ENCODE assay signal across 8 cellular contexts in genomic region chr2:18987592-18988073, GRCh38.
DNase-seq lines count a peak whose midpoint lies in the region; ATAC-seq and TF ChIP-seq lines count a peak whose summit lies in the region.

No MANE protein-coding gene starts in this region.

- TF ChIP-seq EP300 in esophagus muscularis mucosa (IDR thresholded peaks at IDR 0.05): no peak

- no peaks in the 10 kb centered on the region for H3K9me3 Mint-ChIP-seq in osteocyte (ENCODE audit: unreplicated experiment)

- peak overlapping the region; percentile 11 to 42 (median 36) for H3K27ac ChIP-seq in esophagus muscularis mucosa (replicated peaks in 1 of 4)

- H3K36me3 ChIP-seq in esophagus muscularis mucosa: no peaks in the 10 kb centered on the region

- intact Hi-C loops in esophagus muscularis mucosa (cut with DNase I): loop anchor here (5.0 to 10.0 kb wide), 2 partner anchors 375 to 463 kb away; no protein-coding TSS in a partner anchor

- H3K36me3 Mint-ChIP-seq in osteocyte (ENCODE audit: unreplicated experiment): no peaks in the 10 kb centered on the region

- peak overlapping the region; percentile 79 for H3K27ac Mint-ChIP-seq in osteocyte (ENCODE audit: unreplicated experiment)

- no peaks in the 10 kb centered on the region for H3K9me3 ChIP-seq in esophagus muscularis mucosa

- 12% methylated on average over 4 of the region's 4 CpGs for WGBS in esophagus muscularis mucosa

- DNase-seq in Daoy (ENCODE audit: low read depth) (peak; percentile 84), NCI-H510A (lab: John Stamatoyannopoulos, UW) (peak; percentile 8), esophagus muscularis mucosa (ENCODE audit: extremely low spot score) (peak; percentile 94), osteocyte (ENCODE audit: extremely low spot score, unreplicated experiment) (peak; percentile 87), D341Med (ENCODE audit: low spot score) (no peak)
- DNase-seq in activated T-cell treated with anti-CD3 and anti-CD28 coated beads, Interleukin-2, amount 50 U/mL, for 1 hour: no peak

- peaks cover 16 to 43% (median 36%) of the 10 kb centered on the region in 4 donors for H3K4me1 ChIP-seq in esophagus muscularis mucosa

- H3K4me1 Mint-ChIP-seq in osteocyte (ENCODE audit: unreplicated experiment): peaks cover 73% of the 10 kb centered on the region

- H3K4me3 Mint-ChIP-seq in osteocyte (ENCODE audit: unreplicated experiment): no peak overlapping the region

- H3K4me3 ChIP-seq in esophagus muscularis mucosa: no peak overlapping the region

- H3K27me3 Mint-ChIP-seq in osteocyte (ENCODE audit: unreplicated experiment): no peaks in the 10 kb centered on the region

- ATAC-seq in HG03354 (IDR thresholded peaks at IDR 0.05; ENCODE audit: poor library complexity, severe bottlenecking, unreplicated experiment) (no peak), HG02870 (IDR thresholded peaks at IDR 0.05; ENCODE audit: unreplicated experiment) (no peak)

- TF ChIP-seq POLR2A in esophagus muscularis mucosa (IDR thresholded peaks at IDR 0.05; ENCODE audit: low read depth): no peak

- H3K27me3 ChIP-seq in esophagus muscularis mucosa: no peaks in the 10 kb centered on the region

- TF ChIP-seq CTCF in esophagus muscularis mucosa (IDR thresholded peaks at IDR 0.05) (peak; percentile 36 to 50 (median 43)), osteocyte (IDR thresholded peaks at IDR 0.05) (peak; percentile 57)

Comparison
In these comparisons a context has a peak if more than half of its experiments do, and no peak if none do; other contexts are left out.
1. DNase-seq: peak in Daoy (single experiment), NCI-H510A (single experiment), esophagus muscularis mucosa (single experiment) and osteocyte (single experiment); none in activated T-cell treated with anti-CD3 and anti-CD28 coated beads, Interleukin-2, amount 50 U/mL, for 1 hour (single experiment) and D341Med (single experiment).